In the genomic region with DNA sequence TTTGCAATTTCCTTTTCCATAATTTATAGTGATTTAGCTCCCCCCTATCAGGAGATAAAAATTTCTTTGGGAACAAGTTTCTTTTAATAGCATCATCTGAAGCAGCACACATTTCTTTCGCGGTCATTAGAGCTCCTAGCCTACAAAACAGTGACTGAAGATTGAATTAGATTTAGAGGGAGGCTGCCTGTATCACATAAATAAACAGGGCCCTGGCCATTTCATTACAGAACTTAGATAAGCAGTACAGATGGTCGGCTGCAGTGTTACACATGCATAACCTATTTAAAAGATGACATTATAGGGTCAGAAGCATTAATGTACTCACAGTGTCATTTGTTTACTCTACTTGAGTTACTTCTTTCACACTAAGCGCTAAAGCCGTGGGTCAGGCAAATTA, we compare ENCODE assay signal across 21 cellular contexts.
"Had no signal": no experiment of that assay in that cellular context is flagged by ENCODE, and none has a peak within 500 bp of the region (broad histone marks: within the 10 kb centered on the region; RNA-seq: fewer than 3 reads in every experiment).

No MANE protein-coding gene starts in this region.

- H3K36me3 Mint-ChIP-seq: activated CD4-positive, alpha-beta memory T cell treated with anti-CD3 and anti-CD28 coated beads for 36 hours; activated naive CD4-positive, alpha-beta T cell treated with anti-CD3 and anti-CD28 coated beads, Interleukin-2, amount 10 ng/mL, durations not matched to agents 7 days and 5 days; activated naive CD8-positive, alpha-beta T cell treated with anti-CD3 and anti-CD28 coated beads for 36 hours had no signal

- H3K27ac ChIP-seq: adrenal gland, RWPE1, VCaP had no signal

- ATAC-seq: activated T-cell treated with anti-CD3 and anti-CD28 coated beads, Interleukin-2, amount 50 U/mL, for 72 hours had no signal

- H3K4me3 Mint-ChIP-seq: activated CD4-positive, alpha-beta memory T cell treated with anti-CD3 and anti-CD28 coated beads for 36 hours; activated CD4-positive, alpha-beta T cell treated with anti-CD3 and anti-CD28 coated beads, Interleukin-2, amount 10 ng/mL, durations not matched to agents 7 days and 5 days; activated naive CD4-positive, alpha-beta T cell treated with anti-CD3 and anti-CD28 coated beads, Interleukin-2, amount 10 ng/mL, durations not matched to agents 7 days and 5 days; activated naive CD8-positive, alpha-beta T cell treated with anti-CD3 and anti-CD28 coated beads for 36 hours; activated T-cell treated with anti-CD3 and anti-CD28 coated beads, Interleukin-2, amount 50 U/mL, for 72 hours had no signal

- H3K4me1 ChIP-seq: adrenal gland had no signal

- H3K27me3 ChIP-seq: adrenal gland, MG63 had no signal

- H3K36me3 ChIP-seq: adrenal gland, MG63 had no signal

- H3K9me3 Mint-ChIP-seq: activated CD4-positive, alpha-beta memory T cell treated with anti-CD3 and anti-CD28 coated beads for 36 hours; activated CD4-positive, alpha-beta T cell treated with anti-CD3 and anti-CD28 coated beads, Interleukin-2, amount 10 ng/mL, durations not matched to agents 7 days and 5 days; activated naive CD4-positive, alpha-beta T cell treated with anti-CD3 and anti-CD28 coated beads, Interleukin-2, amount 10 ng/mL, durations not matched to agents 7 days and 5 days; activated naive CD8-positive, alpha-beta T cell treated with anti-CD3 and anti-CD28 coated beads for 36 hours; activated T-cell treated with anti-CD3 and anti-CD28 coated beads, Interleukin-2, amount 50 U/mL, for 72 hours; activated T-helper 2 cell treated with anti-CD3 and anti-CD28 coated beads, Interferon-gamma antibody, Interleukin-2, Interleukin-4, amounts not matched to agents 10 μg/mL and 5 μg/mL and 100 μg/mL, durations not matched to agents 14 hours and 24 hours and 36 hours had no signal

- H3K27ac Mint-ChIP-seq: activated CD4-positive, alpha-beta memory T cell treated with anti-CD3 and anti-CD28 coated beads for 36 hours; activated CD4-positive, alpha-beta T cell treated with anti-CD3 and anti-CD28 coated beads, Interleukin-2, amount 10 ng/mL, durations not matched to agents 7 days and 5 days; activated naive CD4-positive, alpha-beta T cell treated with anti-CD3 and anti-CD28 coated beads, Interleukin-2, amount 10 ng/mL, durations not matched to agents 7 days and 5 days; activated naive CD8-positive, alpha-beta T cell treated with anti-CD3 and anti-CD28 coated beads for 36 hours; activated T-cell treated with anti-CD3 and anti-CD28 coated beads, Interleukin-2, amount 50 U/mL, for 72 hours; activated T-helper 2 cell treated with anti-CD3 and anti-CD28 coated beads, Interferon-gamma antibody, Interleukin-2, Interleukin-4, amounts not matched to agents 10 μg/mL and 5 μg/mL and 100 μg/mL, durations not matched to agents 14 hours and 24 hours and 36 hours had no signal

- H3K4me3 ChIP-seq: adrenal gland, MG63 had no signal

- H3K4me1 Mint-ChIP-seq: activated CD4-positive, alpha-beta T cell treated with anti-CD3 and anti-CD28 coated beads, Interleukin-2, amount 10 ng/mL, durations not matched to agents 7 days and 5 days; activated naive CD4-positive, alpha-beta T cell treated with anti-CD3 and anti-CD28 coated beads, Interleukin-2, amount 10 ng/mL, durations not matched to agents 7 days and 5 days; activated naive CD8-positive, alpha-beta T cell treated with anti-CD3 and anti-CD28 coated beads for 36 hours had no signal

- H3K9me3 ChIP-seq: adrenal gland, MG63 had no signal

- DNase-seq: activated CD4-positive, alpha-beta memory T cell treated with anti-CD3 and anti-CD28 coated beads for 36 hours; activated CD4-positive, alpha-beta T cell treated with anti-CD3 and anti-CD28 coated beads, Interleukin-2, amount 10 ng/mL, durations not matched to agents 7 days and 5 days; activated CD4-positive, CD25-positive, alpha-beta regulatory T cell; activated gamma-delta T cell treated with Interleukin-2 at 50 U/mL for 16 hours; activated naive CD4-positive, alpha-beta T cell treated with anti-CD3 and anti-CD28 coated beads, Interleukin-2, amount 10 ng/mL, durations not matched to agents 7 days and 5 days; activated naive CD8-positive, alpha-beta T cell treated with anti-CD3 and anti-CD28 coated beads for 36 hours; activated T-cell treated with anti-CD3 and anti-CD28 coated beads for 4 hours; activated T-cell treated with anti-CD3 and anti-CD28 coated beads, Interleukin-2, amount 50 U/mL, for 72 hours; adrenal gland; central memory CD4-positive, alpha-beta T cell; MG63; MV-4-11; NCI-H1417 treated with DMSO at 0.1 percent for 48 hours; NCI-H2029; NCI-H2107; NCI-H226; NK-92 treated with Interleukin-12 subunit alpha and Interleukin-12 subunit beta, amount 100 ng/mL, for 24 hours; T-helper 1 cell had no signal

- H3K27me3 Mint-ChIP-seq: activated naive CD4-positive, alpha-beta T cell treated with anti-CD3 and anti-CD28 coated beads, Interleukin-2, amount 10 ng/mL, durations not matched to agents 7 days and 5 days had no signal
